8 cellular contexts compared by ENCODE assay signal in the genomic region with DNA sequence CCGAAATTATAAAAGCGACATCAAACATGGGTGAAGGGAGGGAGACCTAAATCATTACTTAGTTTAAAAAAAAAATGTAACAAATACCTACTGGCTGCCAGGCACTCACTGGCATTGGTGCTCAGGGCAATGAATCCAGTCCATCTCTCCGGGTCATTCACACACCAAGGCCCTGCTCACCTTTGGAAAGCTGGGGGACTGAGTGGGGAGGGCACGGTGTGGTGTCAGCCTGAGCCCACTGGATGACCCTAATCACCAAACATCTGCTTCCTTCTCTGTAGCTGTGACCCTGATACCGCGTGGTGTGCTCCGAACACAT. TPM values are rescaled to one million over a fixed set of nuclear protein-coding genes. Genes with fewer than 3 reads are reported as not detected.
A peak's percentile ranks its signal among the peaks of the same experiment; 100 is the strongest.
DNase-seq lines count a peak whose midpoint lies in the region; ATAC-seq and TF ChIP-seq lines count a peak whose summit lies in the region.

No MANE protein-coding gene starts in this region.

- intact Hi-C loops in psoas muscle (cut with DNase I): loop anchor here in 1 of 2 donors (1.0 kb wide), 1 partner anchor 30 kb away; the partner anchor contains the start of gene NBAS

- WGBS in psoas muscle, 3 donors: 16 to 20% (median 16%) methylated on average over 7 of the region's 7 CpGs

- H3K36me3 ChIP-seq in SJCRH30 (peaks cover 21% of the 10 kb centered on the region), fibroblast of lung (ENCODE audit: control insufficient read depth, insufficient read depth, low read length) (peaks cover 6% of the 10 kb centered on the region), psoas muscle (ENCODE audit: insufficient read depth in 1 of 2, low read depth in 1 of 2) (peaks cover 6 to 20% of the 10 kb centered on the region in 2 donors)

- ATAC-seq in psoas muscle (no peak), GM21367 (IDR thresholded peaks at IDR 0.05; ENCODE audit: unreplicated experiment) (no peak), GM21447 (IDR thresholded peaks at IDR 0.05; ENCODE audit: unreplicated experiment) (no peak)

- H3K9ac ChIP-seq in fibroblast of lung (ENCODE audit: insufficient read depth, low read length): peak overlapping the region; percentile 97

- peaks cover 38% of the 10 kb centered on the region for H3K79me2 ChIP-seq in fibroblast of lung (ENCODE audit: control insufficient read depth, insufficient read depth, low read length)

- peak overlapping the region; percentile 96 for H3K4me2 ChIP-seq in fibroblast of lung (ENCODE audit: extremely low read depth, insufficient read depth, low read length)

- no peaks in the 10 kb centered on the region for H3K9me3 ChIP-seq in SJCRH30 (replicated peaks)
- H3K9me3 ChIP-seq in fibroblast of lung (ENCODE audit: control insufficient read depth, insufficient read depth, low read depth, low read length): no peaks in the 10 kb centered on the region
- H3K9me3 ChIP-seq in psoas muscle: no peaks in the 10 kb centered on the region

- no peaks in the 10 kb centered on the region for H4K20me1 ChIP-seq in fibroblast of lung (ENCODE audit: control insufficient read depth, extremely low read depth, insufficient read depth, low read length)

- H2AFZ ChIP-seq in fibroblast of lung (ENCODE audit: low read length): peak overlapping the region; percentile 99

- no peak for DNase-seq in GM12864 (ENCODE audit: low read depth)
- no peak for DNase-seq in SJCRH30
- DNase-seq in fibroblast of lung (ENCODE audit: low read depth in 2 of 2): no peak
- no peak for DNase-seq in psoas muscle
- DNase-seq in DMS 273 (lab: John Stamatoyannopoulos, UW; ENCODE audit: unreplicated experiment): no peak
- no peak for DNase-seq in NCI-H1436 treated with DMSO at 0.1 percent for 48 hours (lab: John Stamatoyannopoulos, UW)

- H3K27me3 ChIP-seq in SJCRH30 (no peaks in the 10 kb centered on the region), fibroblast of lung (ENCODE audit: control insufficient read depth, insufficient read depth, low read length) (no peaks in the 10 kb centered on the region), psoas muscle (ENCODE audit: insufficient read depth in 3 of 3, low read length in 2 of 3) (no peaks in the 10 kb centered on the region)

- H3K4me1 ChIP-seq in SJCRH30 (no peaks in the 10 kb centered on the region; the same call in 1 of the 2 replicates), fibroblast of lung (ENCODE audit: control insufficient read depth, extremely low read depth, insufficient read depth, low read length) (peaks cover 5% of the 10 kb centered on the region), psoas muscle (peaks cover 28% of the 10 kb centered on the region)

- H3K27ac ChIP-seq in SJCRH30: peak overlapping the region; percentile 87
- peak overlapping the region; percentile 96 for H3K27ac ChIP-seq in fibroblast of lung (ENCODE audit: insufficient read depth, low read length)
- H3K27ac ChIP-seq in psoas muscle: peak overlapping the region; percentile 94

- TF ChIP-seq CTCF in GM12864 (IDR thresholded peaks at IDR 0.05; ENCODE audit: low read depth, low read length, missing control alignments) (no peak), fibroblast of lung (conservative IDR thresholded peaks at IDR 0.05 in 1 of 2, IDR thresholded peaks at IDR 0.05 in 1 of 2; ENCODE audit: low read depth in 1 of 2, low read length in 2 of 2) (no peak), psoas muscle (IDR thresholded peaks at IDR 0.05) (no peak)

- H3K4me3 ChIP-seq in GM12864 (ENCODE audit: low read depth, low read length) (peak overlapping the region; percentile 90), SJCRH30 (peak overlapping the region; percentile 95), fibroblast of lung (replicated peaks in 1 of 4; ENCODE audit: control extremely low read depth in 1 of 4, insufficient read depth in 1 of 4, low read depth in 3 of 4, low read length in 4 of 4) (peak overlapping the region; percentile 55 to 99 (median 86)), psoas muscle (peak overlapping the region; percentile 92)

RNA-seq across cellular contexts. Expression of gene DDX1, which starts 0.3 kb away (rescaled TPM):
- 128 and 139 TPM in 2 replicates for total RNA-seq in SJCRH30 (2014; rRNA removed; shearing (Covaris generic))
- total RNA-seq in fibroblast of lung: 51.9 and 54.3 TPM in 2 replicates
- polyA plus RNA-seq in fibroblast of lung: 136 and 176 TPM in 2 replicates
- polyA plus RNA-seq in fibroblast of lung (2012): 105 and 118 TPM in 2 replicates
- polyA minus RNA-seq in fibroblast of lung (ENCODE audit: low replicate concordance): 5.7 and 7.9 TPM in 2 replicates
- total RNA-seq in psoas muscle: 100 to 1,000 TPM; 116 to 143 (median 132) TPM
- 100 to 1,000 TPM; 121 to 166 (median 132) TPM for polyA plus RNA-seq in psoas muscle

RNA-seq across cellular contexts. Expression of gene NBAS, which starts 30.2 kb away (rescaled TPM):
- total RNA-seq in SJCRH30 (2014; rRNA removed; shearing (Covaris generic)): 44.2 and 44.5 TPM in 2 replicates
- total RNA-seq in fibroblast of lung (124 and 133 TPM in 2 replicates), psoas muscle (10 to 100 TPM; 27.0 to 52.8 (median 35.7) TPM)
- polyA plus RNA-seq in fibroblast of lung (23.9 and 27.0 TPM in 2 replicates), psoas muscle (10 to 100 TPM; 19.5 to 24.7 (median 21.9) TPM)
- 31.1 and 32.4 TPM in 2 replicates for polyA plus RNA-seq in fibroblast of lung (2012)
- 49.7 and 73.5 TPM in 2 replicates for polyA minus RNA-seq in fibroblast of lung (ENCODE audit: low replicate concordance)
